In genomic region chr7:137583199-137583598, GRCh38 we compare ENCODE assay signal across 21 cellular contexts.
A peak's percentile ranks its signal among the peaks of the same experiment; 100 is the strongest.
DNase-seq lines count a peak whose midpoint lies in the region; ATAC-seq, FAIRE-seq and TF ChIP-seq lines count a peak whose summit lies in the region.
"Had no signal": no experiment of that assay in that cellular context is flagged by ENCODE, and none has a peak within 500 bp of the region (broad histone marks: within the 10 kb centered on the region; RNA-seq: fewer than 3 reads in every experiment).

No MANE protein-coding gene starts in this region.

- no peak overlapping the region for H4K5ac ChIP-seq in H1 (ENCODE audit: insufficient read length, low read depth, low read length)

- TF ChIP-seq POLR2A in H1 (IDR thresholded peaks at IDR 0.05; ENCODE audit: control extremely low read depth in 1 of 2, low read depth in 2 of 2, low read length in 2 of 2) = no peak

- H3K18ac ChIP-seq in H1 (ENCODE audit: extremely low read depth, low read length) = no peak overlapping the region

- H3K36me3 ChIP-seq in SK-N-SH (replicated peaks in 1 of 2; ENCODE audit: control insufficient read depth in 1 of 2, insufficient read depth in 2 of 2, low read length in 1 of 2) (peaks cover 16 to 34% of the 10 kb centered on the region in 2 experiments), H1 (ENCODE audit: control insufficient read depth in 2 of 4, insufficient read depth in 4 of 4, low read length in 3 of 4) (no peaks in the 10 kb centered on the region), stomach smooth muscle (ENCODE audit: control insufficient read depth in 2 of 2, insufficient read depth in 2 of 2, low read length in 2 of 2) (no peaks in the 10 kb centered on the region)
- H3K36me3 ChIP-seq: BLaER1, HAP-1 had no signal

- H3K79me1 ChIP-seq in H1 (ENCODE audit: low read depth, low read length) = no peaks in the 10 kb centered on the region

- no peak overlapping the region for H2BK15ac ChIP-seq in H1 (ENCODE audit: low read length)

- ATAC-seq in GM18511 (IDR thresholded peaks at IDR 0.05; ENCODE audit: unreplicated experiment) = no peak
- ATAC-seq: GM23338 had no signal

- H4K20me1 ChIP-seq in SK-N-SH (ENCODE audit: insufficient read depth) = no peaks in the 10 kb centered on the region
- H4K20me1 ChIP-seq in H1 (replicated peaks in 1 of 2; ENCODE audit: control insufficient read depth in 1 of 2, insufficient read depth in 2 of 2, low read length in 2 of 2) = no peaks in the 10 kb centered on the region
- H4K20me1 ChIP-seq: BLaER1 had no signal

- H3K79me2 ChIP-seq in SK-N-SH (ENCODE audit: insufficient read depth) (no peaks in the 10 kb centered on the region; the same call in 1 of the 2 replicates), H1 (ENCODE audit: control insufficient read depth in 1 of 2, insufficient read depth in 2 of 2, low read length in 2 of 2) (no peaks in the 10 kb centered on the region)

- FAIRE-seq in H1 (lab: Jason Lieb, UNC) = no peak
- FAIRE-seq: A204.1, GM12892, GM19239, H54 had no signal

- DNase-seq in SK-N-SH = no peak
- DNase-seq in H1 (ENCODE audit: low read depth in 1 of 2, low spot score in 2 of 2) = no peak
- DNase-seq in fibroblast of villous mesenchyme (ENCODE audit: low read depth) = peak; percentile 25
- DNase-seq in SHP77 treated with DMSO at 0.1 percent for 48 hours (lab: John Stamatoyannopoulos, UW) = no peak
- no peak for DNase-seq in SK-N-DZ (ENCODE audit: low spot score)
- DNase-seq: CD4-positive, CD25-positive, alpha-beta regulatory T cell; CD8-positive, alpha-beta memory T cell; DMS153; DMS79 treated with DMSO at 0.1 percent for 48 hours; GF-D8; HFFc6 had no signal

- no peak for TF ChIP-seq CTCF in SK-N-SH (IDR thresholded peaks at IDR 0.05)
- TF ChIP-seq CTCF in H1 (IDR thresholded peaks at IDR 0.05; ENCODE audit: control extremely low read depth in 1 of 3, insufficient read depth in 1 of 3, low read depth in 1 of 3, low read length in 3 of 3) = no peak
- no peak for TF ChIP-seq CTCF in fibroblast of villous mesenchyme (IDR thresholded peaks at IDR 0.05; ENCODE audit: insufficient read depth, low read depth, low read length)

- H3K27ac ChIP-seq in SK-N-SH (ENCODE audit: low read depth in 2 of 2, low read length in 1 of 2) (peak overlapping the region in 1 of 2 experiments; percentile 7; a peak in 1 of 4 replicates), H1 (ENCODE audit: low read depth, low read length) (no peak overlapping the region), stomach smooth muscle (ENCODE audit: low read length) (peak overlapping the region; percentile 3)
- H3K27ac ChIP-seq: BLaER1, C4-2B had no signal

- no peak overlapping the region for H2BK20ac ChIP-seq in H1 (ENCODE audit: low read length)

- no peaks in the 10 kb centered on the region for H3K27me3 ChIP-seq in SK-N-SH (ENCODE audit: insufficient read depth)
- no peaks in the 10 kb centered on the region for H3K27me3 ChIP-seq in H1 (replicated peaks in 1 of 4; ENCODE audit: control insufficient read depth in 3 of 4, extremely low read depth in 1 of 4, insufficient read depth in 3 of 4, low read length in 3 of 4)
- H3K27me3 ChIP-seq in stomach smooth muscle (ENCODE audit: control insufficient read depth in 1 of 2, insufficient read depth in 2 of 2, low read length in 2 of 2) = no peaks in the 10 kb centered on the region
- H3K27me3 ChIP-seq: BLaER1 had no signal

- no peak overlapping the region for H3K4me3 ChIP-seq in SK-N-SH (ENCODE audit: low read depth in 2 of 2, low read length in 1 of 2)
- no peak overlapping the region for H3K4me3 ChIP-seq in H1 (ENCODE audit: extremely low read depth in 1 of 4, insufficient read depth in 2 of 4, low read depth in 3 of 4, low read length in 4 of 4)
- H3K4me3 ChIP-seq in fibroblast of villous mesenchyme (ENCODE audit: low read depth, low read length) = no peak overlapping the region
- no peak overlapping the region for H3K4me3 ChIP-seq in stomach smooth muscle (ENCODE audit: low read length in 2 of 2)
- H3K4me3 ChIP-seq: BLaER1, GM23338, HAP-1 had no signal

- H3K4ac ChIP-seq in H1 (replicated peaks; ENCODE audit: insufficient read length, low read depth, low read length) = no peak overlapping the region

- peaks cover 2 to 22% of the 10 kb centered on the region in 2 experiments; a peak in 2 of 4 replicates for H3K4me1 ChIP-seq in SK-N-SH (ENCODE audit: control insufficient read depth in 1 of 2, insufficient read depth in 2 of 2, low read depth in 1 of 2, low read length in 1 of 2)
- H3K4me1 ChIP-seq in H1 (replicated peaks in 1 of 4; ENCODE audit: control insufficient read depth in 3 of 4, insufficient read depth in 4 of 4, low read length in 3 of 4) = peaks cover 0 to 4% (median 0%) of the 10 kb centered on the region in 4 experiments; a peak in 1 of 7 replicates
- no peaks in the 10 kb centered on the region for H3K4me1 ChIP-seq in stomach smooth muscle (ENCODE audit: control insufficient read depth, insufficient read depth, low read length)
- H3K4me1 ChIP-seq: BLaER1, HAP-1 had no signal

- TF ChIP-seq EP300 in SK-N-SH (IDR thresholded peaks at IDR 0.05; ENCODE audit: borderline replicate concordance in 1 of 2, low read depth in 1 of 2, low read length in 1 of 2) (no peak), H1 (IDR thresholded peaks at IDR 0.05; ENCODE audit: borderline replicate concordance in 1 of 2, low read depth in 2 of 2, low read length in 2 of 2) (no peak)

- no peak overlapping the region for H2BK12ac ChIP-seq in H1 (ENCODE audit: low read depth, low read length)

- no peak overlapping the region for H3K4me2 ChIP-seq in SK-N-SH
- H3K4me2 ChIP-seq in H1 (ENCODE audit: insufficient read depth in 1 of 2, low read depth in 2 of 2, low read length in 2 of 2) = no peak overlapping the region
- H3K4me2 ChIP-seq: BLaER1, GM23338 had no signal

- TF ChIP-seq RAD21 in SK-N-SH (IDR thresholded peaks at IDR 0.05; ENCODE audit: low read length) = no peak
- TF ChIP-seq RAD21 in H1 (IDR thresholded peaks at IDR 0.05 in 1 of 2, conservative IDR thresholded peaks at IDR 0.05 in 1 of 2; ENCODE audit: low read depth in 2 of 2, low read length in 2 of 2) = no peak

- no peaks in the 10 kb centered on the region for H3K23me2 ChIP-seq in H1 (ENCODE audit: low read depth, low read length)

- H4K91ac ChIP-seq in H1 (replicated peaks; ENCODE audit: insufficient read length, low read length) = no peak overlapping the region

- WGBS in SK-N-SH (ENCODE audit: low lambda C conversion rate) = 56% methylated on average over 1 of the region's 1 CpG
- WGBS in H1 (ENCODE audit: extremely low coverage in 1 of 2, insufficient coverage in 1 of 2, insufficient read length in 1 of 2, insufficient replicate concordance in 2 of 2, low coverage in 1 of 2, low lambda C conversion rate in 2 of 2, missing lambda C conversion rate in 1 of 2), 2 experiments = 81% methylated on average over 1 of the region's 1 CpG; no CpG with 5 or more reads in 1 of the 2 experiments

- no peak overlapping the region for H2AK5ac ChIP-seq in H1 (ENCODE audit: low read depth, low read length)

- H3K14ac ChIP-seq in H1 (ENCODE audit: insufficient read length) = no peak overlapping the region

- H2BK5ac ChIP-seq in H1 (ENCODE audit: low read depth, low read length) = no peak overlapping the region

- no peak overlapping the region for H3K56ac ChIP-seq in H1 (replicated peaks; ENCODE audit: insufficient read length, low read depth, low read length)

- CTCF ChIA-PET in SK-N-SH (lab: Yijun Ruan, JAX) (interaction anchor here (1.0 to 9.4 kb wide), 3 partner anchors 9 to 413 kb away, joined by 3 to 57 read pairs (median 8); no protein-coding TSS in a partner anchor), H1 (lab: Charles Lee; ENCODE audit: partially characterized antibody) (interaction anchor here (1.8 to 6.5 kb wide), 2 partner anchors 8 to 414 kb away, joined by 4 to 34 read pairs; no protein-coding TSS in a partner anchor)

- H3K23ac ChIP-seq in H1 (ENCODE audit: insufficient read length) = no peak overlapping the region

- H2AFZ ChIP-seq in SK-N-SH (ENCODE audit: low read depth) (no peak overlapping the region; the same call in 1 of the 2 replicates), H1 (ENCODE audit: low read length) (0 out of 2 replicates have a peak overlapping the region, but pooled peaks have one; percentile 11)

- H3K9ac ChIP-seq in SK-N-SH = no peak overlapping the region
- H3K9ac ChIP-seq in H1 (replicated peaks in 1 of 4; ENCODE audit: extremely low read depth in 1 of 4, low read depth in 3 of 4, low read length in 3 of 4) = no peak overlapping the region
- H3K9ac ChIP-seq in stomach smooth muscle (ENCODE audit: low read length in 2 of 2) = no peak overlapping the region
- H3K9ac ChIP-seq: BLaER1 had no signal

- H3K9me3 ChIP-seq in SK-N-SH (no peaks in the 10 kb centered on the region), H1 (ENCODE audit: insufficient read depth in 2 of 2, low read depth in 1 of 2, low read length in 1 of 2) (no peaks in the 10 kb centered on the region), stomach smooth muscle (ENCODE audit: control insufficient read depth in 2 of 2, low read length in 2 of 2) (no peaks in the 10 kb centered on the region)
- H3K9me3 ChIP-seq: BLaER1, HAP-1 had no signal

- no peaks in the 10 kb centered on the region for H3K9me2 ChIP-seq in SK-N-SH

- POLR2A ChIA-PET in SK-N-SH (lab: Yijun Ruan, JAX) (no interaction called here), H1 (lab: Charles Lee; ENCODE audit: partially characterized antibody) (no interaction called here)

- no peak overlapping the region for H4K8ac ChIP-seq in H1 (ENCODE audit: extremely low read depth, insufficient read depth, low read length)

- H2BK120ac ChIP-seq in H1 (replicated peaks; ENCODE audit: low read depth, low read length) = no peak overlapping the region

- H3F3A ChIP-seq in SK-N-SH (replicated peaks; ENCODE audit: insufficient read depth) = peaks cover 24% of the 10 kb centered on the region

TF ChIP-seq in SK-N-SH, 30 proteins besides CTCF, POLR2A, EP300 and RAD21:
- TF ChIP-seq TCF12 (IDR thresholded peaks at IDR 0.05) = peak; percentile 50; the same call in 1 of the 2 replicates
- TF ChIP-seq SMC3 (IDR thresholded peaks at IDR 0.05; ENCODE audit: low read depth, low read length) = no peak

TF ChIP-seq in H1, 55 proteins besides CTCF, POLR2A, EP300 and RAD21 (continues in another document):
- TF ChIP-seq TEAD4 (IDR thresholded peaks at IDR 0.05; ENCODE audit: low read depth, low read length) (no peak), RBBP5 (IDR thresholded peaks at IDR 0.05; ENCODE audit: borderline replicate concordance, low read depth, low read length) (no peak), KDM1A (IDR thresholded peaks at IDR 0.05; ENCODE audit: borderline replicate concordance, low read length) (no peak), MAX (IDR thresholded peaks at IDR 0.05) (no peak), GTF2F1 (IDR thresholded peaks at IDR 0.05; ENCODE audit: borderline replicate concordance, low read depth, low read length) (no peak), KDM4A (IDR thresholded peaks at IDR 0.05; ENCODE audit: low read depth, low read length, severe bottlenecking) (no peak), KDM5A (IDR thresholded peaks at IDR 0.05; ENCODE audit: low read length) (no peak), YY1 (IDR thresholded peaks at IDR 0.05; ENCODE audit: low read depth, low read length) (no peak), CTBP2 (IDR thresholded peaks at IDR 0.05; ENCODE audit: borderline replicate concordance, insufficient read depth, insufficient read length, low read length) (no peak)

Comparison
In these comparisons a context has a peak if more than half of its experiments do, and no peak if none do; other contexts are left out.
1. Of the 17 proteins assayed by ChIP-seq in both H1 and SK-N-SH: peak only in H1: none; only in SK-N-SH: TCF12; in both: none; in neither: 16.